Comparison of ENCODE assay signal across 8 cellular contexts in genomic region chr12:57110189-57111045, GRCh38. TPM values are rescaled to one million over a fixed set of nuclear protein-coding genes. Genes with fewer than 3 reads are reported as not detected.
DNase-seq lines count a peak whose midpoint lies in the region; ATAC-seq and TF ChIP-seq lines count a peak whose summit lies in the region.

No MANE protein-coding gene starts in this region.

- CTCF ChIA-PET in CD8-positive, alpha-beta T cell (lab: Charles Lee) = interaction anchor here (2.1 to 11.8 kb wide), 10 partner anchors 12 to 114 kb away, joined by 6 to 547 read pairs (median 27); partner anchors contain the start of genes LRP1, NAB2, NEMP1 and ZBTB39

- no peaks in the 10 kb centered on the region for H3K9me3 ChIP-seq in CD8-positive, alpha-beta T cell (ENCODE audit: low read length)
- no peaks in the 10 kb centered on the region for H3K9me3 ChIP-seq in mesenchymal stem cell (ENCODE audit: control insufficient read depth, low read length)

- H3K4me2 ChIP-seq in mesenchymal stem cell (ENCODE audit: low read length, poor library complexity, severe bottlenecking) = peak overlapping the region; percentile 93

- peak overlapping the region; percentile 94 for H3K27ac Mint-ChIP-seq in CD8-positive, alpha-beta T cell

- H2BK120ac ChIP-seq in mesenchymal stem cell (ENCODE audit: low read depth, low read length) = peak overlapping the region; percentile 99

- peak overlapping the region; percentile 90 for H2BK15ac ChIP-seq in mesenchymal stem cell (ENCODE audit: low read depth, poor library complexity, severe bottlenecking)

- peak overlapping the region; percentile 99 for H4K8ac ChIP-seq in mesenchymal stem cell (ENCODE audit: low read length)

- H3K27ac ChIP-seq in CD8-positive, alpha-beta T cell (ENCODE audit: low read depth, low read length) = peak overlapping the region; percentile 87
- H3K27ac ChIP-seq in mesenchymal stem cell (ENCODE audit: low read length, poor library complexity, severe bottlenecking) = peak overlapping the region; percentile 93

- H3K14ac ChIP-seq in mesenchymal stem cell (ENCODE audit: low read length in 2 of 2) = peak overlapping the region; percentile 76 to 100

- H3K23ac ChIP-seq in mesenchymal stem cell (ENCODE audit: low read length in 2 of 2) = peak overlapping the region; percentile 83 to 94

- peak overlapping the region; percentile 91 for H3K4me3 Mint-ChIP-seq in CD8-positive, alpha-beta T cell

- no peaks in the 10 kb centered on the region for H3K27me3 ChIP-seq in CD8-positive, alpha-beta T cell (ENCODE audit: insufficient read depth, low read length)
- no peaks in the 10 kb centered on the region for H3K27me3 ChIP-seq in mesenchymal stem cell (ENCODE audit: control insufficient read depth in 1 of 2, insufficient read depth in 1 of 2, low read length in 2 of 2)

- H3K36me3 Mint-ChIP-seq in CD8-positive, alpha-beta T cell = peaks cover 41% of the 10 kb centered on the region

- peak overlapping the region; percentile 98 to 99 for H3K18ac ChIP-seq in mesenchymal stem cell (ENCODE audit: low read depth in 1 of 2, low read length in 2 of 2)

- H3K27me3 Mint-ChIP-seq in CD8-positive, alpha-beta T cell (ENCODE audit: low read depth) = no peaks in the 10 kb centered on the region

- TF ChIP-seq CTCF in CD8-positive, alpha-beta T cell (IDR thresholded peaks at IDR 0.05) = no peak

- DNase-seq in CD8-positive, alpha-beta T cell = peak; percentile 38 to 80 (median 64)
- peak; percentile 48 to 79 for DNase-seq in Kasumi-1 (lab: John Stamatoyannopoulos, UW)
- DNase-seq in activated CD4-positive, alpha-beta T cell treated with anti-CD3 and anti-CD28 coated beads for 4 hours = peak; percentile 77 to 78
- peak; percentile 93 for DNase-seq in ecto neural progenitor cell (ENCODE audit: low spot score)
- DNase-seq in mesenchymal stem cell = peak; percentile 86
- DNase-seq in stimulated activated CD8-positive, alpha-beta memory T cell treated with anti-CD3 and anti-CD28 coated beads, Interleukin-4, amount 100 ng/mL, for 4 hours (ENCODE audit: low read depth in 2 of 2, low spot score in 1 of 2) = peak; percentile 46 to 69

- H3K9me3 Mint-ChIP-seq in CD8-positive, alpha-beta T cell = no peaks in the 10 kb centered on the region

- H3K36me3 ChIP-seq in CD8-positive, alpha-beta T cell (ENCODE audit: insufficient read depth, low read length) = peaks cover 11% of the 10 kb centered on the region
- peaks cover 22 to 31% of the 10 kb centered on the region in 2 experiments for H3K36me3 ChIP-seq in mesenchymal stem cell (ENCODE audit: control insufficient read depth in 1 of 2, insufficient read depth in 2 of 2, low read depth in 1 of 2, low read length in 2 of 2)

- ATAC-seq in CD8-positive, alpha-beta T cell = peak; percentile 29
- ATAC-seq in GM21381 (IDR thresholded peaks at IDR 0.05; ENCODE audit: unreplicated experiment) = peak; percentile 35
- no peak for ATAC-seq in GM18870 (IDR thresholded peaks at IDR 0.05; ENCODE audit: unreplicated experiment)

- intact Hi-C loops in CD8-positive, alpha-beta T cell (cut with DNase I, micrococcal nuclease) = loop anchor here (1.0 to 5.0 kb wide), 7 partner anchors 22 to 473 kb away; partner anchors contain the start of genes ARHGAP9 (in 1 of the 2), INHBC (in 1 of the 2), NEMP1 (in 1 of the 2) and PTGES3 (in 1 of the 2)

- H3K9ac ChIP-seq in mesenchymal stem cell (ENCODE audit: low read length) = peak overlapping the region; percentile 97

- peaks cover 52% of the 10 kb centered on the region for H3K4me1 Mint-ChIP-seq in CD8-positive, alpha-beta T cell (ENCODE audit: low read depth)

- peak overlapping the region; percentile 80 for H2AK5ac ChIP-seq in mesenchymal stem cell (ENCODE audit: low read length, severe bottlenecking)

- H2BK5ac ChIP-seq in mesenchymal stem cell (ENCODE audit: low read depth, low read length, poor library complexity, severe bottlenecking) = no peak overlapping the region

- peak overlapping the region; percentile 100 for H4K91ac ChIP-seq in mesenchymal stem cell (ENCODE audit: low read length)

- H3K4me3 ChIP-seq in CD8-positive, alpha-beta T cell (ENCODE audit: low read depth, low read length) = peak overlapping the region; percentile 100
- peak overlapping the region; percentile 72 to 98 for H3K4me3 ChIP-seq in mesenchymal stem cell (ENCODE audit: insufficient read depth in 1 of 2, low read depth in 1 of 2, low read length in 2 of 2)

- 2% methylated on average over 20 of the region's 27 CpGs for WGBS in mesenchymal stem cell

- POLR2A ChIA-PET in CD8-positive, alpha-beta T cell (lab: Charles Lee) = interaction anchor here (1.1 to 7.2 kb wide), 9 partner anchors 16 to 482 kb away, joined by 4 to 244 read pairs (median 15); partner anchors contain the start of genes NAB2 and NEMP1

- H2AFZ ChIP-seq in mesenchymal stem cell (ENCODE audit: low read depth, low read length) = no peak overlapping the region

- peaks cover 24% of the 10 kb centered on the region for H3K4me1 ChIP-seq in CD8-positive, alpha-beta T cell (ENCODE audit: insufficient read depth, low read length)
- H3K4me1 ChIP-seq in mesenchymal stem cell (ENCODE audit: control insufficient read depth, insufficient read depth, low read depth, low read length) = peaks cover 19% of the 10 kb centered on the region

- H3K4ac ChIP-seq in mesenchymal stem cell (ENCODE audit: low read depth in 1 of 2, low read length in 2 of 2) = peak overlapping the region; percentile 99 to 100

- peak overlapping the region; percentile 96 to 97 for H2BK12ac ChIP-seq in mesenchymal stem cell (ENCODE audit: low read length in 2 of 2)

- peaks cover 17% of the 10 kb centered on the region for H3K79me1 ChIP-seq in mesenchymal stem cell (replicated peaks; ENCODE audit: low read length, poor library complexity, severe bottlenecking)

RNA-seq across cellular contexts. Expression of gene STAT6, which starts 0.7 kb away (rescaled TPM):
- total RNA-seq in CD8-positive, alpha-beta T cell = 100 to 1,000 TPM; 116 to 127 TPM
- 87.5 TPM for polyA plus RNA-seq in mesenchymal stem cell (2013, experiment 1 of 2)
- polyA plus RNA-seq in mesenchymal stem cell (2013, experiment 2 of 2) = 89.4 TPM

RNA-seq across cellular contexts. Expression of gene LRP1, which starts 17.9 kb away (rescaled TPM):
- total RNA-seq in CD8-positive, alpha-beta T cell = 1 to 10 TPM; 3.6 to 4.0 TPM
- polyA plus RNA-seq in mesenchymal stem cell (2013, experiment 1 of 2) = 68.9 TPM
- 57.9 TPM for polyA plus RNA-seq in mesenchymal stem cell (2013, experiment 2 of 2)

RNA-seq across cellular contexts. Expression of gene NAB2, which starts 21.5 kb away (rescaled TPM):
- total RNA-seq in CD8-positive, alpha-beta T cell = 1 to 10 TPM; 5.9 to 6.7 TPM
- 28.9 TPM for polyA plus RNA-seq in mesenchymal stem cell (2013, experiment 1 of 2)
- polyA plus RNA-seq in mesenchymal stem cell (2013, experiment 2 of 2) = 27.0 TPM

RNA-seq across cellular contexts. Expression of gene NEMP1, which starts 31.8 kb away (rescaled TPM):
- 1 to 10 TPM; 4.3 to 7.4 TPM for total RNA-seq in CD8-positive, alpha-beta T cell
- 6.2 TPM for polyA plus RNA-seq in mesenchymal stem cell (2013, experiment 1 of 2)
- 5.8 TPM for polyA plus RNA-seq in mesenchymal stem cell (2013, experiment 2 of 2)

RNA-seq across cellular contexts. Expression of gene LRP1-AS, which starts 37.0 kb away (rescaled TPM):
- total RNA-seq in CD8-positive, alpha-beta T cell = not detected
- not detected for polyA plus RNA-seq in mesenchymal stem cell (2013, experiment 1 of 2)
- polyA plus RNA-seq in mesenchymal stem cell (2013, experiment 2 of 2) = not detected
